30 cellular contexts compared by ENCODE assay signal in the genomic region with DNA sequence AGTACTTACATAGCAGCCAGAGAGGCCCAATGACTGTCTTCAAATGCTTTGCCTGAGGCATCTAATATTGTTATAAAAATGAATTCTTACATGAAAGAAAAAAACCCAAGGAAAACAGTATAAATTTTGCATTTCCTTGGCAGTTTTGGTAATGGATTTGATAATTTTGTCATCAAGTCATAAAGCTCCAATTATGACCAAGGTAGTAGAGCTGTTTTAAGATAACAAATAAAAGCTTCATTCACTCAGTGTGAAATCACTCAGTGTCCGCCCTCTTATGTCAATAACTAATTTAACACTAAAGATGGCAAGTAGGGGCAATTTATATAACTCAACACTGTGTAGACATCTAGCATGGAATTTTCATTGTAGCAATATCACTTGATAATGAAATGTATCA.
"Had no signal": no experiment of that assay in that cellular context is flagged by ENCODE, and none has a peak within 500 bp of the region (broad histone marks: within the 10 kb centered on the region; RNA-seq: fewer than 3 reads in every experiment).

No MANE protein-coding gene starts in this region.

- H3K27ac ChIP-seq: brain microvascular endothelial cell, esophagus muscularis mucosa, foreskin keratinocyte, gastrocnemius medialis, heart left ventricle, WERI-Rb-1 had no signal

- DNase-seq: activated B cell treated with CpG ODN at 0.5 μM for 24 hours; activated CD4-positive, alpha-beta T cell treated with anti-CD3 and anti-CD28 coated beads for 48 hours; activated CD4-positive, alpha-beta T cell treated with anti-CD3 and anti-CD28 coated beads, Interleukin-2, amount 50 U/mL, for 1 hour; activated CD4-positive, alpha-beta T cell treated with anti-CD3 and anti-CD28 coated beads, Interleukin-2, amount 50 U/mL, for 48 hours; activated CD8-positive, alpha-beta memory T cell treated with anti-CD3 and anti-CD28 coated beads for 24 hours; activated CD8-positive, alpha-beta T cell treated with anti-CD3 and anti-CD28 coated beads for 36 hours; activated effector memory CD4-positive, alpha-beta T cell treated with Interleukin-2 at 50 U/mL for 16 hours; activated gamma-delta T cell treated with Interleukin-2 at 50 U/mL for 16 hours; activated naive CD4-positive, alpha-beta T cell treated with anti-CD3 and anti-CD28 coated beads, Interleukin-2, amount 50 U/mL, for 16 hours; activated naive CD4-positive, alpha-beta T cell treated with Interleukin-2 at 50 U/mL for 16 hours; activated T-cell treated with anti-CD3 and anti-CD28 coated beads, Interleukin-2, amount 50 U/mL, for 4 hours; amniotic stem cell; anterior cingulate cortex; brain microvascular endothelial cell; cortex of kidney; dermis blood vessel endothelial cell; effector CD4-positive, alpha-beta T cell; effector memory CD8-positive, alpha-beta T cell; erythroblast; foreskin keratinocyte; gastrocnemius medialis; glutamatergic neuron; heart left ventricle; T-helper 17 cell; T1000; WERI-Rb-1 had no signal

- H3K36me3 ChIP-seq: brain microvascular endothelial cell, esophagus muscularis mucosa, gastrocnemius medialis, heart left ventricle, WERI-Rb-1 had no signal

- H3K9me3 ChIP-seq: esophagus muscularis mucosa, gastrocnemius medialis had no signal

- H3K4me3 ChIP-seq: esophagus muscularis mucosa, gastrocnemius medialis, heart left ventricle had no signal

- H3K27me3 ChIP-seq: brain microvascular endothelial cell, esophagus muscularis mucosa, foreskin keratinocyte, gastrocnemius medialis, heart left ventricle had no signal

- H3K4me1 ChIP-seq: esophagus muscularis mucosa, foreskin keratinocyte, gastrocnemius medialis, heart left ventricle had no signal

- FAIRE-seq: astrocyte, bronchial epithelial cell, colon had no signal
